In the genomic region with DNA sequence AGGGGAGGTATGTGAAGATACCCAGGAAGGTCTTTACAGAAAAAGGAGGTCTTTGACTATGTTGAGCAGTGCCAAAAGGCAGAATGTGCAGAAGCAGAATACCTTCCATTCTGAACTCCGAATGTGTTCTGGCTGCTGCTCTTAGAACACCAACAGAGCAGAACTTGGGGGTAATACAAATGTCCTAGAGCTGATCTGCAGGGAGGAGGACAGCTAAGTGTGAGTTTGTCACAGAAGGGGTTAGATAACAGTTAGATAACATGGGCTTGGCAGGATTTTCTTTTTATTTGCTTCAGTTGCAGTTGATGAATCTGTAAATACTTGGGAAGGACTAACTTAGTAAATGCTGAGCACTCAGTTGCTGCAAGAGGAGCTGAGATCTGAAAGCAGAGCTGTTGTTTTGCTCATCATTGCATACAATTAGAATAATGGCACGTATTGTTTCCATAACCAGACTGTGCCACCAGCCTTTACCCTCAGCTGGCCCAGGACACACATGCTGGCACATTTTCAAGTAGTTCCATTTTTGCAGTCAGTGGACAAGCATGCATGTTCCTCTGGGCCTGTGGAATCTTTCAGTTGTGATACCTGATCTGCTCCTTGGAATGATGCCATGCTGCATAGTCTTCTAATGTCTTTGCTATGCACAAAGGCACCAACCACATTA, we compare ENCODE assay signal across 10 cellular contexts. TPM values are rescaled to one million over a fixed set of nuclear protein-coding genes. Genes with fewer than 3 reads are reported as not detected.
DNase-seq lines count a peak whose midpoint lies in the region; ATAC-seq and TF ChIP-seq lines count a peak whose summit lies in the region.
"Had no signal": no experiment of that assay in that cellular context is flagged by ENCODE, and none has a peak within 500 bp of the region (broad histone marks: within the 10 kb centered on the region; RNA-seq: fewer than 3 reads in every experiment).

No MANE protein-coding gene starts in this region.

- H2BK5ac ChIP-seq in trophoblast cell (ENCODE audit: low read depth, low read length, poor library complexity): no peak overlapping the region

- no peak overlapping the region for H3K4me2 ChIP-seq in trophoblast cell (ENCODE audit: low read length)

- no peak overlapping the region for H3K4me3 ChIP-seq in epithelial cell of proximal tubule (ENCODE audit: low read depth, low read length)
- H3K4me3 ChIP-seq in trophoblast cell (ENCODE audit: low read depth, low read length): no peak overlapping the region

- no peak overlapping the region for H3K9ac ChIP-seq in trophoblast cell (ENCODE audit: low read length)

- H2BK12ac ChIP-seq in trophoblast cell (ENCODE audit: low read length): no peak overlapping the region

- H3K79me2 ChIP-seq in trophoblast cell (ENCODE audit: control insufficient read depth, insufficient read depth, low read length, poor library complexity): no peaks in the 10 kb centered on the region

- H3K36me3 ChIP-seq in trophoblast cell (ENCODE audit: control insufficient read depth in 1 of 2, insufficient read depth in 2 of 2, low read length in 2 of 2): peaks cover 17 to 19% of the 10 kb centered on the region in 2 experiments

- no peaks in the 10 kb centered on the region for H3K9me3 ChIP-seq in trophoblast cell (ENCODE audit: insufficient read depth, low read depth, low read length)

- no peak for TF ChIP-seq CTCF in epithelial cell of proximal tubule (conservative IDR thresholded peaks at IDR 0.05; ENCODE audit: low read depth, low read length)

- no peak overlapping the region for H3K27ac ChIP-seq in trophoblast cell (ENCODE audit: low read depth, low read length)

- H4K91ac ChIP-seq in trophoblast cell (ENCODE audit: low read depth, low read length): no peak overlapping the region

- no peak overlapping the region for H4K8ac ChIP-seq in trophoblast cell (ENCODE audit: low read depth, low read length)

- no peak overlapping the region for H4K12ac ChIP-seq in trophoblast cell (ENCODE audit: low read depth, low read length)

- H2AK5ac ChIP-seq in trophoblast cell (ENCODE audit: low read length): no peak overlapping the region

- H3K14ac ChIP-seq in trophoblast cell (ENCODE audit: low read length): no peak overlapping the region

- H3K79me1 ChIP-seq in trophoblast cell (ENCODE audit: low read length): peaks cover 1% of the 10 kb centered on the region

- no peak overlapping the region for H3K4ac ChIP-seq in trophoblast cell (ENCODE audit: low read depth, low read length)

- H2BK120ac ChIP-seq in trophoblast cell (ENCODE audit: insufficient read depth, low read length, poor library complexity): no peak overlapping the region

- ATAC-seq in GM19467 (IDR thresholded peaks at IDR 0.05; ENCODE audit: unreplicated experiment) (no peak), HG03378 (IDR thresholded peaks at IDR 0.05; ENCODE audit: unreplicated experiment) (no peak)

- no CpG with 5 or more reads among the region's 2 CpGs for WGBS in trophoblast cell (ENCODE audit: extremely low coverage, insufficient coverage, insufficient read length)

- H3K4me1 ChIP-seq in trophoblast cell (ENCODE audit: control insufficient read depth in 1 of 2, insufficient read depth in 2 of 2, low read length in 2 of 2): peaks cover 10 to 16% of the 10 kb centered on the region in 2 experiments

- H3K18ac ChIP-seq in trophoblast cell (ENCODE audit: low read length): no peak overlapping the region

- peak; percentile 89 for DNase-seq in DMS79 treated with DMSO at 0.1 percent for 48 hours (lab: John Stamatoyannopoulos, UW)
- DNase-seq in NCI-H226: peak; percentile 95
- DNase-seq in epithelial cell of proximal tubule (ENCODE audit: low read depth): peak; percentile 25
- DNase-seq in trophoblast cell: peak; percentile 67 to 88
- DNase-seq in cerebellum (ENCODE audit: low spot score): no peak
- DNase-seq in DMS114 treated with DMSO at 0.1 percent for 48 hours (lab: John Stamatoyannopoulos, UW; ENCODE audit: unreplicated experiment): no peak
- DNase-seq: activated CD4-positive, CD25-positive, alpha-beta regulatory T cell treated with anti-CD3 and anti-CD28 coated beads, Interleukin-2, amount 50 U/mL, for 72 hours; central memory CD4-positive, alpha-beta T cell had no signal

- H3K23ac ChIP-seq in trophoblast cell (ENCODE audit: low read length): no peak overlapping the region

- H2AFZ ChIP-seq in trophoblast cell (ENCODE audit: insufficient read depth, low read length, poor library complexity): no peak overlapping the region

- no peaks in the 10 kb centered on the region for H3K27me3 ChIP-seq in trophoblast cell (ENCODE audit: insufficient read depth, low read length)

RNA-seq across cellular contexts. Expression of a gene that starts 55.9 kb away (rescaled TPM):
- 42.8 and 73.6 TPM in 2 replicates for total RNA-seq in epithelial cell of proximal tubule
- 22.7 and 23.9 TPM in 2 replicates for polyA plus RNA-seq in trophoblast cell (2013)
- 31.3 TPM for total RNA-seq in cerebellum

Comparison
In these comparisons a context has a peak if more than half of its experiments do, and no peak if none do; other contexts are left out.
1. DNase-seq: peak in DMS79 treated with DMSO at 0.1 percent for 48 hours (single experiment), NCI-H226 (single experiment), epithelial cell of proximal tubule (single experiment) and trophoblast cell (2 of 2); none in cerebellum (single experiment) and DMS114 treated with DMSO at 0.1 percent for 48 hours (single experiment).